In genomic region chr6:4946521-4946920, GRCh38 we compare ENCODE assay signal across 19 cellular contexts. TPM values are rescaled to one million over a fixed set of nuclear protein-coding genes. Genes with fewer than 3 reads are reported as not detected.
DNase-seq lines count a peak whose midpoint lies in the region; ATAC-seq and TF ChIP-seq lines count a peak whose summit lies in the region.
"Had no signal": no experiment of that assay in that cellular context is flagged by ENCODE, and none has a peak within 500 bp of the region (broad histone marks: within the 10 kb centered on the region; RNA-seq: fewer than 3 reads in every experiment).

No MANE protein-coding gene starts in this region.

- no peak for TF ChIP-seq CTCF in coronary artery (IDR thresholded peaks at IDR 0.05)

- H3K27me3 Mint-ChIP-seq in activated CD8-positive, alpha-beta memory T cell treated with anti-CD3 and anti-CD28 coated beads, Interleukin-2, amount 10 ng/mL, durations not matched to agents 7 days and 5 days: no peaks in the 10 kb centered on the region
- H3K27me3 Mint-ChIP-seq: CD4-positive, alpha-beta memory T cell had no signal

- no peak overlapping the region for H3K18ac ChIP-seq in neuronal stem cell (ENCODE audit: low read length)

- peaks cover 5 to 14% of the 10 kb centered on the region in 2 donors for H3K4me1 ChIP-seq in neuronal stem cell (ENCODE audit: control insufficient read depth in 2 of 2, insufficient read depth in 1 of 2, low read depth in 1 of 2, low read length in 2 of 2)

- peaks cover 4% of the 10 kb centered on the region for H3K36me3 Mint-ChIP-seq in activated CD8-positive, alpha-beta memory T cell treated with anti-CD3 and anti-CD28 coated beads, Interleukin-2, amount 10 ng/mL, durations not matched to agents 7 days and 5 days

- no peak overlapping the region for H3K23ac ChIP-seq in neuronal stem cell (ENCODE audit: low read depth, low read length, poor library complexity)

- H3K4me3 Mint-ChIP-seq in activated CD8-positive, alpha-beta memory T cell treated with anti-CD3 and anti-CD28 coated beads, Interleukin-2, amount 10 ng/mL, durations not matched to agents 7 days and 5 days: no peak overlapping the region
- H3K4me3 Mint-ChIP-seq: CD14-positive monocyte; CD4-positive, alpha-beta memory T cell had no signal

- CTCF ChIA-PET in activated CD8-positive, alpha-beta memory T cell treated with anti-CD3 and anti-CD28 coated beads, Interleukin-2, amount 10 ng/mL, durations not matched to agents 7 days and 5 days (lab: Charles Lee): no interaction called here

- DNase-seq in activated CD8-positive, alpha-beta memory T cell treated with anti-CD3 and anti-CD28 coated beads, Interleukin-2, amount 10 ng/mL, durations not matched to agents 7 days and 5 days: peak; percentile 30
- no peak for DNase-seq in activated CD8-positive, alpha-beta memory T cell treated with anti-CD3 and anti-CD28 coated beads for 24 hours
- DNase-seq in coronary artery (ENCODE audit: low spot score) (peak; percentile 63), neuronal stem cell (ENCODE audit: low spot score) (no peak), NOMO-1 treated with DMSO at 0.1 percent for 48 hours (lab: John Stamatoyannopoulos, UW; ENCODE audit: unreplicated experiment) (no peak), 8988T (no peak)
- DNase-seq: CD4-positive, alpha-beta memory T cell; DMS153; DMS79; GDM1; GOT3; IMR-90; KBM-7 had no signal

- no peak overlapping the region for H2BK120ac ChIP-seq in neuronal stem cell (ENCODE audit: low read depth, low read length)

- H3K27ac ChIP-seq in coronary artery (no peak overlapping the region), neuronal stem cell (replicated peaks; ENCODE audit: low read length) (no peak overlapping the region)
- H3K27ac ChIP-seq: 22Rv1, BLaER1, HL-60 had no signal

- peak overlapping the region; percentile 58 for H3K14ac ChIP-seq in neuronal stem cell (ENCODE audit: low read length)

- ATAC-seq in activated CD8-positive, alpha-beta memory T cell treated with anti-CD3 and anti-CD28 coated beads, Interleukin-2, amount 10 ng/mL, durations not matched to agents 7 days and 5 days: no peak
- ATAC-seq in HG02885 (IDR thresholded peaks at IDR 0.05; ENCODE audit: poor library complexity, unreplicated experiment): no peak

- no peak overlapping the region for H4K91ac ChIP-seq in neuronal stem cell (ENCODE audit: low read depth, low read length, poor library complexity)

- H3K9ac ChIP-seq in neuronal stem cell (ENCODE audit: low read depth, low read length, poor library complexity): no peak overlapping the region
- H3K9ac ChIP-seq: BLaER1 had no signal

- no peak overlapping the region for H2BK15ac ChIP-seq in neuronal stem cell (ENCODE audit: low read length)

- H3K79me1 ChIP-seq in neuronal stem cell (ENCODE audit: low read depth, low read length): no peaks in the 10 kb centered on the region

- H3K27ac Mint-ChIP-seq in activated CD8-positive, alpha-beta memory T cell treated with anti-CD3 and anti-CD28 coated beads, Interleukin-2, amount 10 ng/mL, durations not matched to agents 7 days and 5 days: no peak overlapping the region
- H3K27ac Mint-ChIP-seq: CD4-positive, alpha-beta memory T cell had no signal

- no peaks in the 10 kb centered on the region for H3K27me3 ChIP-seq in neuronal stem cell (ENCODE audit: control insufficient read depth in 3 of 3, insufficient read depth in 3 of 3, low read depth in 1 of 3, low read length in 3 of 3)
- H3K27me3 ChIP-seq: BLaER1 had no signal

- H3K9me3 ChIP-seq in neuronal stem cell (replicated peaks in 1 of 2; ENCODE audit: control insufficient read depth in 2 of 2, insufficient read depth in 1 of 2, low read depth in 1 of 2, low read length in 2 of 2): peaks cover 0 to 5% of the 10 kb centered on the region in 2 donors
- H3K9me3 ChIP-seq: BLaER1, HAP-1 had no signal

- peaks cover 19% of the 10 kb centered on the region for H3K4me1 Mint-ChIP-seq in activated CD8-positive, alpha-beta memory T cell treated with anti-CD3 and anti-CD28 coated beads, Interleukin-2, amount 10 ng/mL, durations not matched to agents 7 days and 5 days

- no peak overlapping the region for H4K8ac ChIP-seq in neuronal stem cell (ENCODE audit: low read depth, low read length)

- no peak overlapping the region for H2AFZ ChIP-seq in neuronal stem cell (ENCODE audit: low read length)

- no peak overlapping the region for H3K4me3 ChIP-seq in coronary artery
- H3K4me3 ChIP-seq in neuronal stem cell (ENCODE audit: low read length in 2 of 2): no peak overlapping the region
- H3K4me3 ChIP-seq: BLaER1, HAP-1 had no signal

- peaks cover 13 to 51% of the 10 kb centered on the region in 2 donors for H3K36me3 ChIP-seq in neuronal stem cell (replicated peaks in 1 of 2; ENCODE audit: control insufficient read depth in 2 of 2, insufficient read depth in 2 of 2, low read length in 2 of 2)

- H2BK12ac ChIP-seq in neuronal stem cell (ENCODE audit: low read length): no peak overlapping the region

- H3K9me3 Mint-ChIP-seq in activated CD8-positive, alpha-beta memory T cell treated with anti-CD3 and anti-CD28 coated beads, Interleukin-2, amount 10 ng/mL, durations not matched to agents 7 days and 5 days (ENCODE audit: low read depth): no peaks in the 10 kb centered on the region
- H3K9me3 Mint-ChIP-seq: CD14-positive monocyte had no signal

- no peak overlapping the region for H3K4me2 ChIP-seq in neuronal stem cell (ENCODE audit: insufficient read depth, low read length, poor library complexity, severe bottlenecking)
- H3K4me2 ChIP-seq: BLaER1 had no signal

- WGBS in neuronal stem cell (ENCODE audit: extremely low coverage in 2 of 2, insufficient read length in 2 of 2, insufficient replicate concordance in 1 of 2), 2 donors: no CpG with 5 or more reads among the region's 11 CpGs

- no peak overlapping the region for H2AK5ac ChIP-seq in neuronal stem cell (ENCODE audit: low read depth, low read length)

- H2BK5ac ChIP-seq in neuronal stem cell (ENCODE audit: low read length): no peak overlapping the region

- H3K4ac ChIP-seq in neuronal stem cell (ENCODE audit: low read length): no peak overlapping the region

RNA-seq across cellular contexts. Expression of gene RPP40, which starts 57.3 kb away (rescaled TPM):
- total RNA-seq in activated CD8-positive, alpha-beta memory T cell treated with anti-CD3 and anti-CD28 coated beads, Interleukin-2, amount 10 ng/mL, durations not matched to agents 7 days and 5 days: 1 to 10 TPM; 4.6 to 6.4 TPM
- 8.5 TPM for polyA plus RNA-seq in neuronal stem cell (2013, experiment 1 of 2)
- 9.8 TPM for polyA plus RNA-seq in neuronal stem cell (2013, experiment 2 of 2)

Comparison
In these comparisons a context has a peak if more than half of its experiments do, and no peak if none do; other contexts are left out.
1. DNase-seq: peak in activated CD8-positive, alpha-beta memory T cell treated with anti-CD3 and anti-CD28 coated beads, Interleukin-2, amount 10 ng/mL, durations not matched to agents 7 days and 5 days (single experiment) and coronary artery (single experiment); none in activated CD8-positive, alpha-beta memory T cell treated with anti-CD3 and anti-CD28 coated beads for 24 hours (single experiment), neuronal stem cell (single experiment), NOMO-1 treated with DMSO at 0.1 percent for 48 hours (single experiment) and 8988T (single experiment).